Comparison of ENCODE assay signal across 24 cellular contexts in the genomic region with DNA sequence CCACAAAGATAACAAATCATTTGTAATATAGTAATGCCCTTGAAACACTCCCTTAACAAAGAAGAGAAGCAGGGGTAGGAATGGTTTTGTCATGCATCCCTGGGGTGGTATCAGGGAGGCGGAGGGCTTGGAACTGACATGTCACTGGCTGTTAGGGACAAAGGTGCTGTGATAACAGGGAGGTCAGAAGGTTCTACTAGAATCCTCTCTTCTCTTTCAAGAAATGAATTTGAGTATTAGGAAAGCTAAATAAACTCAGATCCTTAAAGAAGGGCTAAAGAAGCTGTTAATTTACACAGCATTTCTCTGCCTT.
"Had no signal": no experiment of that assay in that cellular context is flagged by ENCODE, and none has a peak within 500 bp of the region (broad histone marks: within the 10 kb centered on the region; RNA-seq: fewer than 3 reads in every experiment).

No MANE protein-coding gene starts in this region.

- DNase-seq: effector memory CD4-positive, alpha-beta T cell; kidney; left lung; mesenchymal stem cell; mucosa of descending colon; naive B cell; nucleus accumbens; stimulated activated CD4-positive, alpha-beta T cell treated with anti-CD3 and anti-CD28 coated beads, Interleukin-12 subunit alpha, Interleukin-12 subunit beta, amount 100 ng/mL, for 4 hours; stimulated activated CD4-positive, alpha-beta T cell treated with anti-CD3 and anti-CD28 coated beads, Interleukin-1b, Interleukin-23, amount 100 ng/mL, for 48 hours; stimulated activated CD4-positive, alpha-beta T cell treated with anti-CD3 and anti-CD28 coated beads, Interleukin-4, amount 100 ng/mL, for 1 hour; stimulated activated CD8-positive, alpha-beta memory T cell treated with anti-CD3 and anti-CD28 coated beads, Interleukin-4, amount 100 ng/mL, for 48 hours; stimulated activated naive CD4-positive, alpha-beta T cell; stimulated activated naive CD8-positive, alpha-beta T cell treated with anti-CD3 and anti-CD28 coated beads, Interleukin-15, amount 100 ng/mL, for 72 hours; transverse colon; upper lobe of right lung; uterus had no signal

- H3K27me3 ChIP-seq: hepatocyte, left lung, right atrium auricular region, suprapubic skin, transverse colon, upper lobe of right lung, uterus had no signal

- H3K36me3 Mint-ChIP-seq: mesothelial cell of epicardium; naive B cell; natural killer cell treated with Interleukin-12 subunit alpha and Interleukin-12 subunit beta and Interleukin-15 and Interleukin-18, amount 100 ng/mL, for 72 hours had no signal

- H3K36me3 ChIP-seq: left lung, prostate gland, right atrium auricular region, suprapubic skin, transverse colon, upper lobe of right lung, uterus had no signal

- H3K4me1 ChIP-seq: left lung, prostate gland, right atrium auricular region, upper lobe of right lung had no signal

- ATAC-seq: left lung; mucosa of descending colon; natural killer cell treated with Interleukin-12 subunit alpha and Interleukin-12 subunit beta and Interleukin-15 and Interleukin-18, amount 100 ng/mL, for 72 hours; stimulated activated naive CD8-positive, alpha-beta T cell treated with anti-CD3 and anti-CD28 coated beads, Interleukin-15, amount 100 ng/mL, for 72 hours; upper lobe of right lung had no signal

- H3K4me3 ChIP-seq: coronary artery, hepatocyte, left lung, mucosa of descending colon, prostate gland, right atrium auricular region, smooth muscle cell, suprapubic skin, transverse colon, upper lobe of right lung, uterus had no signal

- H3K4me1 Mint-ChIP-seq: naive B cell; stimulated activated naive CD8-positive, alpha-beta T cell treated with anti-CD3 and anti-CD28 coated beads, Interleukin-15, amount 100 ng/mL, for 72 hours had no signal

- H3K27me3 Mint-ChIP-seq: stimulated activated naive CD8-positive, alpha-beta T cell treated with anti-CD3 and anti-CD28 coated beads, Interleukin-15, amount 100 ng/mL, for 72 hours had no signal

- H3K27ac Mint-ChIP-seq: mesothelial cell of epicardium; naive B cell; natural killer cell treated with Interleukin-12 subunit alpha and Interleukin-12 subunit beta and Interleukin-15 and Interleukin-18, amount 100 ng/mL, for 72 hours; stimulated activated naive CD8-positive, alpha-beta T cell treated with anti-CD3 and anti-CD28 coated beads, Interleukin-15, amount 100 ng/mL, for 72 hours had no signal

- H3K9me3 ChIP-seq: left lung, mucosa of descending colon, prostate gland, right atrium auricular region, suprapubic skin, transverse colon, upper lobe of right lung, uterus had no signal

- H3K27ac ChIP-seq: coronary artery, hepatocyte, left lung, prostate gland, right atrium auricular region, suprapubic skin, transverse colon, upper lobe of right lung had no signal

- H3K9me3 Mint-ChIP-seq: natural killer cell treated with Interleukin-12 subunit alpha and Interleukin-12 subunit beta and Interleukin-15 and Interleukin-18, amount 100 ng/mL, for 72 hours had no signal

- H3K4me3 Mint-ChIP-seq: mesothelial cell of epicardium; naive B cell; natural killer cell treated with Interleukin-12 subunit alpha and Interleukin-12 subunit beta and Interleukin-15 and Interleukin-18, amount 100 ng/mL, for 72 hours; stimulated activated naive CD8-positive, alpha-beta T cell treated with anti-CD3 and anti-CD28 coated beads, Interleukin-15, amount 100 ng/mL, for 72 hours had no signal
